ENCODE assay signal across 9 cellular contexts in the genomic region with DNA sequence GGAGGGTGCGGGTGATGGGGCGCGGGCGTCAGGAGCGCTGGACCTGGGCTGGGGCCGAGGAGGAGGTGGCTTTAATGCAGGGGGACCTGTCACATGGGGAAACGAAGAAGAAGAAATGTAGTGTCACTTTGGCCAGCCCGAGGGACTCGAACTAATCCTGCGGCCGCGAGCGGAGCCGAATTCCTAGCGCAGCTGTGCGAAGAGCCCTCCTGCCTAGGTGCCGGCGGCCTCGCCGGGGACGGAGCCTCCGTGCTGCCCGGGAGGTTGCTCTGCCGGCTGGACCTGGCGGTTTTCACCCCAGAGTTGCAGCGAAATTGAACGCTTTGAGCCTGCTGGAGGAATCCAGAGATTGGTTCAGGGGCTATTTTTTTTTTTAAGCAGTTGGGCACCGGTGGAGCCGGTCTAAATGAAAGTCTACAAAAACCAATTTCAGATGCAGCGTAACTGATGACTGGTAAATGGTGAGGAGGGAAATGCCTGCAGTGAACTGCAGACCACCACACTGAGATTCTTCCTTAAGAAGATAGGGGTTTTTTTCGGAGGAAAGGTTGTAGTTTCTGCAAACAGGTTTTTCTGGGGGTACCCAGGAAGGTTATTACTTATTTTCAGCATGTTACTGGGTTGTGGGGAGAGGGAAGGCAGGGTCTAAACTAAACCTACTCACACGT. TPM values are rescaled to one million over a fixed set of nuclear protein-coding genes. Genes with fewer than 3 reads are reported as not detected.
A peak's percentile ranks its signal among the peaks of the same experiment; 100 is the strongest.
DNase-seq lines count a peak whose midpoint lies in the region; ATAC-seq, FAIRE-seq and TF ChIP-seq lines count a peak whose summit lies in the region.
"Had no signal": no experiment of that assay in that cellular context is flagged by ENCODE, and none has a peak within 500 bp of the region (broad histone marks: within the 10 kb centered on the region; RNA-seq: fewer than 3 reads in every experiment).

No MANE protein-coding gene starts in this region.

- no peaks in the 10 kb centered on the region for H3K9me2 ChIP-seq in GM23248 (ENCODE audit: insufficient read depth)

- H3F3A ChIP-seq in GM23248 (ENCODE audit: insufficient read depth): no peaks in the 10 kb centered on the region

- H4K20me1 ChIP-seq in GM23248 (ENCODE audit: insufficient read depth): no peaks in the 10 kb centered on the region

- TF ChIP-seq CTCF in A549 (IDR thresholded peaks at IDR 0.05) (no peak), astrocyte of the cerebellum (IDR thresholded peaks at IDR 0.05; ENCODE audit: low read depth, low read length, missing control alignments) (no peak)

- H3K27me3 ChIP-seq in GM23248 (replicated peaks; ENCODE audit: insufficient read depth): peaks cover 69% of the 10 kb centered on the region

- H3K27ac ChIP-seq in A549 (no peak overlapping the region), GM23248 (no peak overlapping the region)

- no peak for FAIRE-seq in A549 (lab: Jason Lieb, UNC)

- no peak for TF ChIP-seq POLR2A in A549 (IDR thresholded peaks at IDR 0.05; ENCODE audit: low read length)

- H3K4me3 ChIP-seq in A549 (peak overlapping the region; percentile 53), GM23248 (peak overlapping the region; percentile 53), astrocyte of the cerebellum (ENCODE audit: low read depth, low read length) (peak overlapping the region; percentile 77)

- no peaks in the 10 kb centered on the region for H3K36me3 ChIP-seq in GM23248 (ENCODE audit: low read depth)

- H3K4me3 Mint-ChIP-seq in stimulated activated naive B cell treated with anti-CD40 and anti-IgM and Interleukin-4, amounts not matched to agents 10 μg/mL and 1 μg/mL and 100 μg/mL, for 72 hours: peak overlapping the region; percentile 49 to 72
- H3K4me3 Mint-ChIP-seq: activated naive CD4-positive, alpha-beta T cell treated with anti-CD3 and anti-CD28 coated beads, Interleukin-2, amount 50 U/mL, for 24 hours had no signal

- no peak overlapping the region for H3K27ac Mint-ChIP-seq in stimulated activated naive B cell treated with anti-CD40 and anti-IgM and Interleukin-4, amounts not matched to agents 10 μg/mL and 1 μg/mL and 100 μg/mL, for 72 hours
- H3K27ac Mint-ChIP-seq: activated naive CD4-positive, alpha-beta T cell treated with anti-CD3 and anti-CD28 coated beads, Interleukin-2, amount 50 U/mL, for 24 hours had no signal

- peaks cover 0 to 1% of the 10 kb centered on the region in 2 donors for H3K9me3 Mint-ChIP-seq in stimulated activated naive B cell treated with anti-CD40 and anti-IgM and Interleukin-4, amounts not matched to agents 10 μg/mL and 1 μg/mL and 100 μg/mL, for 72 hours
- H3K9me3 Mint-ChIP-seq: activated naive CD4-positive, alpha-beta T cell treated with anti-CD3 and anti-CD28 coated beads, Interleukin-2, amount 50 U/mL, for 24 hours had no signal

- no peaks in the 10 kb centered on the region for H3K79me2 ChIP-seq in GM23248 (ENCODE audit: insufficient read depth)

- TF ChIP-seq EP300 in A549 (IDR thresholded peaks at IDR 0.05): no peak

- no peaks in the 10 kb centered on the region for H3K36me3 Mint-ChIP-seq in stimulated activated naive B cell treated with anti-CD40 and anti-IgM and Interleukin-4, amounts not matched to agents 10 μg/mL and 1 μg/mL and 100 μg/mL, for 72 hours
- H3K36me3 Mint-ChIP-seq: activated naive CD4-positive, alpha-beta T cell treated with anti-CD3 and anti-CD28 coated beads, Interleukin-2, amount 50 U/mL, for 24 hours had no signal

- H3K27me3 Mint-ChIP-seq in stimulated activated naive B cell treated with anti-CD40 and anti-IgM and Interleukin-4, amounts not matched to agents 10 μg/mL and 1 μg/mL and 100 μg/mL, for 72 hours: peaks cover 47 to 59% of the 10 kb centered on the region in 2 donors

- CTCF ChIA-PET in A549 (lab: Yijun Ruan, JAX): interaction anchor here (1.0 kb wide), 1 partner anchor 385 kb away, joined by 3 read pairs; no protein-coding TSS in a partner anchor

- 19% methylated on average over 5 of the region's 32 CpGs for WGBS in A549 (ENCODE audit: missing lambda C conversion rate)
- WGBS in GM23248 (ENCODE audit: low coverage in 1 of 2, low lambda C conversion rate in 2 of 2, missing lambda C conversion rate in 2 of 2), 2 experiments: 2 to 4% methylated on average over 32 of the region's 32 CpGs

- no peak for TF ChIP-seq RAD21 in A549 (conservative IDR thresholded peaks at IDR 0.05 in 1 of 2, IDR thresholded peaks at IDR 0.05 in 1 of 2)

- in situ Hi-C loops in GM23248 (cut with MboI): no loop called here
- in situ Hi-C loops in astrocyte of the cerebellum (cut with HindIII; ENCODE audit: low sequenced_read_pairs): loop anchor here (25.0 kb wide), 1 partner anchor 302 kb away; no protein-coding TSS in a partner anchor

- POLR2A ChIA-PET in A549 (lab: Yijun Ruan, JAX): no interaction called here

- H3K9me3 ChIP-seq in A549 (no peaks in the 10 kb centered on the region), GM23248 (ENCODE audit: low read depth) (no peaks in the 10 kb centered on the region)

- H2AFZ ChIP-seq in GM23248: peak overlapping the region; percentile 28

- no peak overlapping the region for H3K9ac ChIP-seq in GM23248

- peaks cover 6 to 11% of the 10 kb centered on the region in 2 donors for H3K4me1 Mint-ChIP-seq in stimulated activated naive B cell treated with anti-CD40 and anti-IgM and Interleukin-4, amounts not matched to agents 10 μg/mL and 1 μg/mL and 100 μg/mL, for 72 hours

- no peak for DNase-seq in A549 (ENCODE audit: low read depth in 1 of 2, low spot score in 1 of 2)
- DNase-seq in GM23248: peak; percentile 33
- DNase-seq in astrocyte of the cerebellum (ENCODE audit: low read depth): no peak
- DNase-seq in iPS-NIHi7 (ENCODE audit: extremely low spot score): peak; percentile 61
- no peak for DNase-seq in stimulated activated naive B cell treated with anti-CD40 and anti-IgM and Interleukin-4, amounts not matched to agents 10 μg/mL and 1 μg/mL and 100 μg/mL, for 72 hours
- DNase-seq in NCI-H510A (lab: John Stamatoyannopoulos, UW): no peak

- H3K4me2 ChIP-seq in A549 (peak overlapping the region; percentile 96), GM23248 (ENCODE audit: unreplicated experiment) (peak overlapping the region; percentile 45)

- H3K4me1 ChIP-seq in A549: peaks cover 7% of the 10 kb centered on the region; the same call in 1 of the 3 replicates
- no peaks in the 10 kb centered on the region for H3K4me1 ChIP-seq in GM23248 (ENCODE audit: insufficient read depth)

- ATAC-seq in A549 (peak; percentile 16 to 55; a peak in 4 of 6 replicates), GM18861 (IDR thresholded peaks at IDR 0.05; ENCODE audit: unreplicated experiment) (no peak), GM21390 (IDR thresholded peaks at IDR 0.05; ENCODE audit: unreplicated experiment) (no peak)
- peak in 1 of 2 donors; percentile 23 for ATAC-seq in stimulated activated naive B cell treated with anti-CD40 and anti-IgM and Interleukin-4, amounts not matched to agents 10 μg/mL and 1 μg/mL and 100 μg/mL, for 72 hours (replicated peaks)

TF ChIP-seq in A549, 52 proteins besides CTCF, POLR2A, EP300 and RAD21:
- TF ChIP-seq MYC (IDR thresholded peaks at IDR 0.05; ENCODE audit: borderline replicate concordance, low read length) (no peak), PHF8 (IDR thresholded peaks at IDR 0.05; ENCODE audit: borderline replicate concordance, low read depth) (no peak), ZFP36 (IDR thresholded peaks at IDR 0.05; ENCODE audit: borderline replicate concordance, partially characterized antibody) (no peak), CEBPB (IDR thresholded peaks at IDR 0.05) (no peak), FOSL2 (IDR thresholded peaks at IDR 0.05) (no peak), FOSL2 (CRISPR knock-in tag; IDR thresholded peaks at IDR 0.05) (no peak), NR3C1 (IDR thresholded peaks at IDR 0.05) (no peak), POLR2AphosphoS2 (conservative IDR thresholded peaks at IDR 0.05; ENCODE audit: low read length) (no peak)
TF ChIP-seq in A549: peak in this region for 0.

RNA-seq across cellular contexts. Expression of a gene that starts 0.7 kb away (rescaled TPM):
- polyA plus RNA-seq in A549 (2011; rRNA removed): not detected in 2 replicates
- polyA plus RNA-seq in A549 (2012; cell fraction: cytosol; rRNA removed): 0.04 and 0.09 TPM in 2 replicates
- 0.02 TPM in 1 of 2 replicates, not detected in the other for polyA plus RNA-seq in A549 (2012; cell fraction: nucleus; rRNA removed)
- polyA plus RNA-seq in A549 (2017; fragmentation: RNase III; extraction: RNeasy Plus Mini Kit Qiagen cat#74134 plus additional on column Dnase treatment): not detected in 3 replicates
- not detected in 2 replicates for polyA minus RNA-seq in A549 (2011; rRNA and poly(A)+ RNA removed)
- total RNA-seq in GM23248 (2014; rRNA removed; shearing (Covaris generic)): not detected in 2 replicates
- not detected in 2 replicates for polyA plus RNA-seq in GM23248 (2016; fragmentation: Nextera tagmentation; extraction: Ambion mirVana)

Comparison
In these comparisons a context has a peak if more than half of its experiments do, and no peak if none do; other contexts are left out.
1. ATAC-seq: peak in A549 (2 of 2); none in GM18861 (single experiment) and GM21390 (single experiment).
2. DNase-seq: peak in GM23248 (single experiment) and iPS-NIHi7 (single experiment); none in A549 (0 of 2), astrocyte of the cerebellum (single experiment), stimulated activated naive B cell treated with anti-CD40 and anti-IgM and Interleukin-4, amounts not matched to agents 10 μg/mL and 1 μg/mL and 100 μg/mL, for 72 hours (single experiment) and NCI-H510A (single experiment).
3. Peak in every context shown above with its lines, with median percentiles within 50 percentile points of each other: H3K4me3 ChIP-seq.